25 cellular contexts compared by ENCODE assay signal in the genomic region with DNA sequence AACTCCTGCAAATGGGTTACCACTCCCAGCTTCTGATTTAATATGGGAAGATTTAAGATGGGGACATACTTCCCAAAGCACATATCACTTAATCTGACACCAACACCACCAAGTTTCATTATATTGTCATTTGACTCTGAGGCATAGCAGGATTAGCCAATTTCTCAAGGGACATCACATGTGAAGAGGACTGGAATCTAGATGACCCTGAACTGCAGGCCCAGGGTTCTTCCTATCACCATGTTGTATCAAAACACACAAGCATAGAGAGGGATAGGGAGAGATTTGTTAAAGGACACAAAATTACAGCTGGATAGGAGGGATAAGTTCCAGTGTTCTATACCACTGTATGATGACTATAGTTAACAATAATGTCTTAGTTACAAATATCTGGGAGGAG.
DNase-seq lines count a peak whose midpoint lies in the region; ATAC-seq, FAIRE-seq and TF ChIP-seq lines count a peak whose summit lies in the region.
"Had no signal": no experiment of that assay in that cellular context is flagged by ENCODE, and none has a peak within 500 bp of the region (broad histone marks: within the 10 kb centered on the region; RNA-seq: fewer than 3 reads in every experiment).

No MANE protein-coding gene starts in this region.

- peak; percentile 6 for FAIRE-seq in D721Med (lab: Jason Lieb, UNC)
- FAIRE-seq: A549, GM12891, GM18507, H54 had no signal

- H3K9me3 Mint-ChIP-seq in endodermal cell: no peaks in the 10 kb centered on the region
- H3K9me3 Mint-ChIP-seq: CD14-positive monocyte; CD4-positive, alpha-beta T cell had no signal

- peak overlapping the region; percentile 56 for H3K4me3 Mint-ChIP-seq in endodermal cell
- H3K4me3 Mint-ChIP-seq: CD14-positive monocyte; CD4-positive, alpha-beta T cell; CD8-positive, alpha-beta memory T cell; HFFc6 had no signal

- no peak for TF ChIP-seq CTCF in D721Med (IDR thresholded peaks at IDR 0.05; ENCODE audit: insufficient read depth, missing control alignments)
- no peak for TF ChIP-seq CTCF in endodermal cell (conservative IDR thresholded peaks at IDR 0.05)

- peak overlapping the region; percentile 13 for H3K9ac ChIP-seq in endodermal cell (ENCODE audit: extremely low read depth, low read length, poor library complexity, severe bottlenecking)
- H3K9ac ChIP-seq: BLaER1 treated with 17β-estradiol and CSF1 and Interleukin-3, amounts not matched to agents 10 nM and 100 nM had no signal

- no peaks in the 10 kb centered on the region for H3K9me3 ChIP-seq in endodermal cell (ENCODE audit: control insufficient read depth, low read length)
- H3K9me3 ChIP-seq: A549; BE2C; BLaER1 treated with 17β-estradiol and CSF1 and Interleukin-3, amounts not matched to agents 10 nM and 100 nM; HAP-1 had no signal

- peak overlapping the region; percentile 16 for H3K27ac Mint-ChIP-seq in endodermal cell
- H3K27ac Mint-ChIP-seq: CD14-positive monocyte; CD4-positive, alpha-beta T cell; HFFc6 had no signal

- H3K4me1 Mint-ChIP-seq in endodermal cell: peaks cover 55% of the 10 kb centered on the region
- H3K4me1 Mint-ChIP-seq: CD14-positive monocyte; CD8-positive, alpha-beta memory T cell had no signal

- no peak for ATAC-seq in SK-N-SH treated with all-trans-retinoic acid at 6 μM for 48 hours
- ATAC-seq: A549 had no signal

- peaks cover 19% of the 10 kb centered on the region for H3K36me3 ChIP-seq in endodermal cell (ENCODE audit: control insufficient read depth, insufficient read depth, low read length)
- H3K36me3 ChIP-seq: BE2C; BLaER1 treated with 17β-estradiol and CSF1 and Interleukin-3, amounts not matched to agents 10 nM and 100 nM; HAP-1 had no signal

- H3K36me3 Mint-ChIP-seq in endodermal cell (ENCODE audit: low read depth): peaks cover 16% of the 10 kb centered on the region
- H3K36me3 Mint-ChIP-seq: CD14-positive monocyte; CD8-positive, alpha-beta memory T cell had no signal

- no peaks in the 10 kb centered on the region for H3K27me3 ChIP-seq in endodermal cell (ENCODE audit: control insufficient read depth, insufficient read depth, low read length, poor library complexity, severe bottlenecking)
- H3K27me3 ChIP-seq: BE2C; BLaER1 treated with 17β-estradiol and CSF1 and Interleukin-3, amounts not matched to agents 10 nM and 100 nM had no signal

- DNase-seq in D721Med (ENCODE audit: insufficient read length, low spot score): no peak
- DNase-seq in SK-N-DZ (ENCODE audit: low spot score): peak; percentile 26
- DNase-seq in endodermal cell: no peak
- no peak for DNase-seq in substantia nigra (lab: John Stamatoyannopoulos, UW)
- no peak for DNase-seq in central memory CD4-positive, alpha-beta T cell
- DNase-seq in HuH-7 (ENCODE audit: low spot score): no peak
- DNase-seq: 8988T; ACHN; AML-193; BE2C; CD4-positive, alpha-beta T cell; CD8-positive, alpha-beta memory T cell; DMS53; DMS79 treated with DMSO at 0.1 percent for 48 hours; GF-D8; GOT3; HFFc6 had no signal

- H3K27me3 Mint-ChIP-seq in endodermal cell (ENCODE audit: insufficient read depth): no peaks in the 10 kb centered on the region

- H3K4me3 ChIP-seq in endodermal cell (ENCODE audit: low read length): peak overlapping the region; percentile 87
- H3K4me3 ChIP-seq: A549; BLaER1 treated with 17β-estradiol and CSF1 and Interleukin-3, amounts not matched to agents 10 nM and 100 nM; HAP-1 had no signal

- H3K27ac ChIP-seq in endodermal cell (ENCODE audit: low read depth, low read length) (no peak overlapping the region), substantia nigra (ENCODE audit: low read depth, low read length, poor library complexity, severe bottlenecking) (peak overlapping the region; percentile 23)
- H3K27ac ChIP-seq: A549; BLaER1 treated with 17β-estradiol and CSF1 and Interleukin-3, amounts not matched to agents 10 nM and 100 nM had no signal

- peaks cover 18% of the 10 kb centered on the region for H3K4me1 ChIP-seq in endodermal cell (ENCODE audit: control insufficient read depth, insufficient read depth, low read length)
- H3K4me1 ChIP-seq: A549, BE2C, HAP-1 had no signal

TF ChIP-seq in SK-N-SH treated with all-trans-retinoic acid at 6 μM for 48 hours, 23 proteins besides CTCF, POLR2A, EP300 and RAD21 (continues in another document):
- TF ChIP-seq TCF4 (CRISPR knock-in tag; IDR thresholded peaks at IDR 0.05; ENCODE audit: borderline replicate concordance) (no peak), PPARA (CRISPR knock-in tag; IDR thresholded peaks at IDR 0.05; ENCODE audit: borderline replicate concordance) (no peak), SNAI2 (CRISPR knock-in tag; IDR thresholded peaks at IDR 0.05) (no peak), RARB (CRISPR knock-in tag; IDR thresholded peaks at IDR 0.05) (no peak), ZFP30 (CRISPR knock-in tag; IDR thresholded peaks at IDR 0.05) (no peak), TOX (CRISPR knock-in tag; IDR thresholded peaks at IDR 0.05; ENCODE audit: borderline replicate concordance) (no peak), ZNF565 (CRISPR knock-in tag; conservative IDR thresholded peaks at IDR 0.05; ENCODE audit: low read depth) (no peak), ZNF70 (CRISPR knock-in tag; IDR thresholded peaks at IDR 0.05) (no peak), ARNTL (CRISPR knock-in tag; IDR thresholded peaks at IDR 0.05; ENCODE audit: borderline replicate concordance, low read depth) (no peak), ESRRG (CRISPR knock-in tag; IDR thresholded peaks at IDR 0.05) (no peak), GLIS3 (CRISPR knock-in tag; IDR thresholded peaks at IDR 0.05) (no peak)
- TF ChIP-seq, protein P1, sequence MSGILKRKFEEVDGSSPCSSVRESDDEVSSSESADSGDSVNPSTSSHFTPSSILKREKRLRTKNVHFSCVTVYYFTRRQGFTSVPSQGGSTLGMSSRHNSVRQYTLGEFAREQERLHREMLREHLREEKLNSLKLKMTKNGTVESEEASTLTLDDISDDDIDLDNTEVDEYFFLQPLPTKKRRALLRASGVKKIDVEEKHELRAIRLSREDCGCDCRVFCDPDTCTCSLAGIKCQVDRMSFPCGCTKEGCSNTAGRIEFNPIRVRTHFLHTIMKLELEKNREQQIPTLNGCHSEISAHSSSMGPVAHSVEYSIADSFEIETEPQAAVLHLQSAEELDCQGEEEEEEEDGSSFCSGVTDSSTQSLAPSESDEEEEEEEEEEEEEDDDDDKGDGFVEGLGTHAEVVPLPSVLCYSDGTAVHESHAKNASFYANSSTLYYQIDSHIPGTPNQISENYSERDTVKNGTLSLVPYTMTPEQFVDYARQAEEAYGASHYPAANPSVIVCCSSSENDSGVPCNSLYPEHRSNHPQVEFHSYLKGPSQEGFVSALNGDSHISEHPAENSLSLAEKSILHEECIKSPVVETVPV (CRISPR knock-in tag; IDR thresholded peaks at IDR 0.05): no peak
- TF ChIP-seq, protein P2, sequence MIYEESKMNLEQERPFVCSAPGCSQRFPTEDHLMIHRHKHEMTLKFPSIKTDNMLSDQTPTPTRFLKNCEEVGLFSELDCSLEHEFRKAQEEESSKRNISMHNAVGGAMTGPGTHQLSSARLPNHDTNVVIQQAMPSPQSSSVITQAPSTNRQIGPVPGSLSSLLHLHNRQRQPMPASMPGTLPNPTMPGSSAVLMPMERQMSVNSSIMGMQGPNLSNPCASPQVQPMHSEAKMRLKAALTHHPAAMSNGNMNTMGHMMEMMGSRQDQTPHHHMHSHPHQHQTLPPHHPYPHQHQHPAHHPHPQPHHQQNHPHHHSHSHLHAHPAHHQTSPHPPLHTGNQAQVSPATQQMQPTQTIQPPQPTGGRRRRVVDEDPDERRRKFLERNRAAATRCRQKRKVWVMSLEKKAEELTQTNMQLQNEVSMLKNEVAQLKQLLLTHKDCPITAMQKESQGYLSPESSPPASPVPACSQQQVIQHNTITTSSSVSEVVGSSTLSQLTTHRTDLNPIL (CRISPR knock-in tag; IDR thresholded peaks at IDR 0.05; ENCODE audit: low read depth): no peak
- TF ChIP-seq, protein P3, sequence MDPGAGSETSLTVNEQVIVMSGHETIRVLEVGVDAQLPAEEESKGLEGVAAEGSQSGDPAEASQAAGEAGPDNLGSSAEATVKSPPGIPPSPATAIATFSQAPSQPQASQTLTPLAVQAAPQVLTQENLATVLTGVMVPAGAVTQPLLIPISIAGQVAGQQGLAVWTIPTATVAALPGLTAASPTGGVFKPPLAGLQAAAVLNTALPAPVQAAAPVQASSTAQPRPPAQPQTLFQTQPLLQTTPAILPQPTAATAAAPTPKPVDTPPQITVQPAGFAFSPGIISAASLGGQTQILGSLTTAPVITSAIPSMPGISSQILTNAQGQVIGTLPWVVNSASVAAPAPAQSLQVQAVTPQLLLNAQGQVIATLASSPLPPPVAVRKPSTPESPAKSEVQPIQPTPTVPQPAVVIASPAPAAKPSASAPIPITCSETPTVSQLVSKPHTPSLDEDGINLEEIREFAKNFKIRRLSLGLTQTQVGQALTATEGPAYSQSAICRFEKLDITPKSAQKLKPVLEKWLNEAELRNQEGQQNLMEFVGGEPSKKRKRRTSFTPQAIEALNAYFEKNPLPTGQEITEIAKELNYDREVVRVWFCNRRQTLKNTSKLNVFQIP (CRISPR knock-in tag; IDR thresholded peaks at IDR 0.05; ENCODE audit: borderline replicate concordance, low read depth): no peak
- TF ChIP-seq, protein P4, sequence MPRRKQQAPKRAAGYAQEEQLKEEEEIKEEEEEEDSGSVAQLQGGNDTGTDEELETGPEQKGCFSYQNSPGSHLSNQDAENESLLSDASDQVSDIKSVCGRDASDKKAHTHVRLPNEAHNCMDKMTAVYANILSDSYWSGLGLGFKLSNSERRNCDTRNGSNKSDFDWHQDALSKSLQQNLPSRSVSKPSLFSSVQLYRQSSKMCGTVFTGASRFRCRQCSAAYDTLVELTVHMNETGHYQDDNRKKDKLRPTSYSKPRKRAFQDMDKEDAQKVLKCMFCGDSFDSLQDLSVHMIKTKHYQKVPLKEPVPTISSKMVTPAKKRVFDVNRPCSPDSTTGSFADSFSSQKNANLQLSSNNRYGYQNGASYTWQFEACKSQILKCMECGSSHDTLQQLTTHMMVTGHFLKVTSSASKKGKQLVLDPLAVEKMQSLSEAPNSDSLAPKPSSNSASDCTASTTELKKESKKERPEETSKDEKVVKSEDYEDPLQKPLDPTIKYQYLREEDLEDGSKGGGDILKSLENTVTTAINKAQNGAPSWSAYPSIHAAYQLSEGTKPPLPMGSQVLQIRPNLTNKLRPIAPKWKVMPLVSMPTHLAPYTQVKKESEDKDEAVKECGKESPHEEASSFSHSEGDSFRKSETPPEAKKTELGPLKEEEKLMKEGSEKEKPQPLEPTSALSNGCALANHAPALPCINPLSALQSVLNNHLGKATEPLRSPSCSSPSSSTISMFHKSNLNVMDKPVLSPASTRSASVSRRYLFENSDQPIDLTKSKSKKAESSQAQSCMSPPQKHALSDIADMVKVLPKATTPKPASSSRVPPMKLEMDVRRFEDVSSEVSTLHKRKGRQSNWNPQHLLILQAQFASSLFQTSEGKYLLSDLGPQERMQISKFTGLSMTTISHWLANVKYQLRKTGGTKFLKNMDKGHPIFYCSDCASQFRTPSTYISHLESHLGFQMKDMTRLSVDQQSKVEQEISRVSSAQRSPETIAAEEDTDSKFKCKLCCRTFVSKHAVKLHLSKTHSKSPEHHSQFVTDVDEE (CRISPR knock-in tag; IDR thresholded peaks at IDR 0.05): no peak
